8 cellular contexts compared by ENCODE assay signal in the genomic region with DNA sequence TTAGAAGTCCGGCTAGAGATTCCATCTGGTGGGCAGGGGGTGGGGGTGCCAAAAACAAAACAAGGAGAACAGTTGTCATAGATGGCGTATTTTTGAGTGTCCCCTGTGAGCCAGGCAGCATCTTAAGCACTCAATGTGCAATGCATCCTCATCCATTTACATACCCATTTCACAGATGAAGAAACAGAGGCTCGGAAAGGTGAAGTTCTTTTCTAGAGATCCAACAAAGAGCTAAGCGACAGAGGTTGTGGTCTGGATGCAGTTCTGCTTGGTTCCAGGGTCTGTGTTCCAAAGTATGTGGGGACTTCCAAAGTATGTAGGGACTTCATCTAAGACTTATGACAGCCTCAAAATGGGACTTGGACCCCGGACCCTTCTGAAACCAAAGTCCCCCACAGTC.
"Had no signal": no experiment of that assay in that cellular context is flagged by ENCODE, and none has a peak within 500 bp of the region (broad histone marks: within the 10 kb centered on the region; RNA-seq: fewer than 3 reads in every experiment).

No MANE protein-coding gene starts in this region.

- H2AFZ ChIP-seq: GM23338 had no signal

- H3K4me2 ChIP-seq: GM23338 had no signal

- DNase-seq: H9, HCEC 1CT, IMR-90, KBM-7 had no signal

- H3K27ac ChIP-seq: HL-60 had no signal

- ATAC-seq: GM23338 had no signal

- H3K4me3 ChIP-seq: GM23338 had no signal

- FAIRE-seq: H1, H54 had no signal
